ENCODE assay signal across 25 cellular contexts in genomic region chr3:12628813-12629212, GRCh38.
"Had no signal": no experiment of that assay in that cellular context is flagged by ENCODE, and none has a peak within 500 bp of the region (broad histone marks: within the 10 kb centered on the region; RNA-seq: fewer than 3 reads in every experiment).

No MANE protein-coding gene starts in this region.

- H3K4me1 ChIP-seq: foreskin keratinocyte had no signal

- H3K9me3 Mint-ChIP-seq: activated naive CD8-positive, alpha-beta T cell treated with anti-CD3 and anti-CD28 coated beads for 36 hours; activated T-helper 1 cell treated with anti-CD3 and anti-CD28 coated beads, Interleukin-12 subunit alpha, Interleukin-12 subunit beta, Interleukin-2, Interleukin-4 antibody, amounts not matched to agents 30 ng/mL and 10 ng/mL and 1 ng/mL, durations not matched to agents 14 hours and 24 hours and 36 hours; effector memory CD8-positive, alpha-beta T cell; mesothelial cell of epicardium had no signal

- H3K36me3 ChIP-seq: adrenal gland, cardiac muscle cell, pancreas, prostate gland, upper lobe of right lung had no signal

- H3K9me3 ChIP-seq: adrenal gland, pancreas, prostate gland, testis, upper lobe of right lung had no signal

- H3K4me3 Mint-ChIP-seq: activated naive CD4-positive, alpha-beta T cell treated with anti-CD3 and anti-CD28 coated beads for 36 hours; activated naive CD8-positive, alpha-beta T cell treated with anti-CD3 and anti-CD28 coated beads for 36 hours; activated T-helper 1 cell treated with anti-CD3 and anti-CD28 coated beads, Interleukin-12 subunit alpha, Interleukin-12 subunit beta, Interleukin-2, Interleukin-4 antibody, amounts not matched to agents 30 ng/mL and 10 ng/mL and 1 ng/mL, durations not matched to agents 14 hours and 24 hours and 36 hours; brain; mesothelial cell of epicardium had no signal

- H3K4me3 ChIP-seq: adrenal gland, cardiac muscle cell, hepatocyte, pancreas, prostate gland, testis, upper lobe of right lung had no signal

- H3K27me3 Mint-ChIP-seq: activated naive CD8-positive, alpha-beta T cell treated with anti-CD3 and anti-CD28 coated beads for 36 hours; brain; effector memory CD8-positive, alpha-beta T cell; naive thymus-derived CD4-positive, alpha-beta T cell had no signal

- H2AFZ ChIP-seq: hepatocyte had no signal

- H3K27me3 ChIP-seq: adrenal gland, cardiac muscle cell, foreskin keratinocyte, hepatocyte, pancreas, testis, upper lobe of right lung had no signal

- DNase-seq: activated CD4-positive, alpha-beta T cell treated with anti-CD3 and anti-CD28 coated beads for 4 hours; activated CD4-positive, alpha-beta T cell treated with anti-CD3 and anti-CD28 coated beads, Interleukin-2, amount 50 U/mL, for 48 hours; activated CD8-positive, alpha-beta memory T cell treated with anti-CD3 and anti-CD28 coated beads for 24 hours; activated effector memory CD4-positive, alpha-beta T cell treated with anti-CD3 and anti-CD28 coated beads, Interleukin-2, amount 50 U/mL, for 16 hours; activated naive CD4-positive, alpha-beta T cell treated with anti-CD3 and anti-CD28 coated beads for 36 hours; activated naive CD8-positive, alpha-beta T cell treated with anti-CD3 and anti-CD28 coated beads for 36 hours; activated T-cell treated with anti-CD3 and anti-CD28 coated beads, Interleukin-2, amount 50 U/mL, for 1 hour; aorta; effector memory CD8-positive, alpha-beta T cell; foreskin keratinocyte; islet precursor cell; naive thymus-derived CD4-positive, alpha-beta T cell; nucleus accumbens; stimulated activated CD4-positive, alpha-beta T cell treated with anti-CD3 and anti-CD28 coated beads, Interleukin-2, amount 100 ng/mL, for 48 hours; stimulated activated naive CD8-positive, alpha-beta T cell treated with anti-CD3 and anti-CD28 coated beads, Interleukin-15, Interleukin-2, amounts not matched to agents 100 U/mL and 50 U/mL, for 24 hours; testis; upper lobe of right lung had no signal

- ATAC-seq: effector memory CD8-positive, alpha-beta T cell; foreskin keratinocyte; naive thymus-derived CD4-positive, alpha-beta T cell; stimulated activated naive CD8-positive, alpha-beta T cell treated with anti-CD3 and anti-CD28 coated beads, Interleukin-15, Interleukin-2, amounts not matched to agents 100 U/mL and 50 U/mL, for 24 hours had no signal

- H3K4me2 ChIP-seq: hepatocyte had no signal

- H3K27ac Mint-ChIP-seq: activated naive CD4-positive, alpha-beta T cell treated with anti-CD3 and anti-CD28 coated beads for 36 hours; activated naive CD8-positive, alpha-beta T cell treated with anti-CD3 and anti-CD28 coated beads for 36 hours; activated T-helper 1 cell treated with anti-CD3 and anti-CD28 coated beads, Interleukin-12 subunit alpha, Interleukin-12 subunit beta, Interleukin-2, Interleukin-4 antibody, amounts not matched to agents 30 ng/mL and 10 ng/mL and 1 ng/mL, durations not matched to agents 14 hours and 24 hours and 36 hours; mesothelial cell of epicardium had no signal

- H3K27ac ChIP-seq: cardiac muscle cell, foreskin keratinocyte, hepatocyte, testis, upper lobe of right lung had no signal

- FAIRE-seq: pancreas had no signal
